12 cellular contexts compared by ENCODE assay signal in genomic region chr1:247386695-247387094, GRCh38. TPM values are rescaled to one million over a fixed set of nuclear protein-coding genes. Genes with fewer than 3 reads are reported as not detected.
DNase-seq lines count a peak whose midpoint lies in the region; ATAC-seq and TF ChIP-seq lines count a peak whose summit lies in the region.
"Had no signal": no experiment of that assay in that cellular context is flagged by ENCODE, and none has a peak within 500 bp of the region (broad histone marks: within the 10 kb centered on the region; RNA-seq: fewer than 3 reads in every experiment).

No MANE protein-coding gene starts in this region.

- H3K36me3 Mint-ChIP-seq in T-helper 17 cell (ENCODE audit: low read depth), result peaks cover 2% of the 10 kb centered on the region
- H3K36me3 Mint-ChIP-seq: immature natural killer cell had no signal

- H3K4me3 Mint-ChIP-seq in T-helper 17 cell, result no peak overlapping the region
- H3K4me3 Mint-ChIP-seq: immature natural killer cell; naive thymus-derived CD4-positive, alpha-beta T cell had no signal

- no peak overlapping the region for H3K4me3 ChIP-seq in fibroblast of pulmonary artery (replicated peaks; ENCODE audit: low read depth, low read length)

- ATAC-seq in T-helper 17 cell (no peak), HG02623 (IDR thresholded peaks at IDR 0.05; ENCODE audit: unreplicated experiment) (no peak)
- ATAC-seq: naive thymus-derived CD4-positive, alpha-beta T cell; sciatic nerve had no signal

- H3K9me3 ChIP-seq in T-helper 17 cell (ENCODE audit: control insufficient read depth, low read length, poor library complexity, severe bottlenecking), result no peaks in the 10 kb centered on the region

- peaks cover 10% of the 10 kb centered on the region for H3K27me3 Mint-ChIP-seq in T-helper 17 cell

- peaks cover 12% of the 10 kb centered on the region for H3K4me1 Mint-ChIP-seq in T-helper 17 cell

- peak overlapping the region; percentile 43 for H3K27ac Mint-ChIP-seq in T-helper 17 cell
- H3K27ac Mint-ChIP-seq: immature natural killer cell; naive thymus-derived CD4-positive, alpha-beta T cell had no signal

- no peak for TF ChIP-seq CTCF in fibroblast of pulmonary artery (IDR thresholded peaks at IDR 0.05; ENCODE audit: low read length, missing control alignments)

- DNase-seq in HT1080 (ENCODE audit: low read depth) (peak; percentile 63), T-helper 17 cell (no peak), fibroblast of pulmonary artery (ENCODE audit: low read depth) (peak; percentile 60), superior temporal gyrus (ENCODE audit: extremely low spot score) (peak; percentile 56), HUDEP-2 (lab: John Stamatoyannopoulos, UW; ENCODE audit: unreplicated experiment in 76 of 76) (no peak), DMS79 (lab: John Stamatoyannopoulos, UW) (no peak)
- DNase-seq: activated CD8-positive, alpha-beta memory T cell treated with anti-CD3 and anti-CD28 coated beads, Interleukin-2, amount 50 U/mL, for 48 hours; immature natural killer cell; KG1; naive thymus-derived CD4-positive, alpha-beta T cell had no signal

RNA-seq across cellular contexts. Expression of gene NLRP3, which starts 29.3 kb away (rescaled TPM):
- total RNA-seq in HT1080 (2014; rRNA removed; shearing (Covaris generic)), result 10.3 TPM in 2 replicates
- polyA plus RNA-seq in HT1080 (2015; cell fraction: cytosol; rRNA removed), result 10.1 and 13.8 TPM in 2 replicates
- polyA plus RNA-seq in HT1080 (2015; cell fraction: nucleus; rRNA removed), result 13.0 and 13.8 TPM in 2 replicates
- total RNA-seq in T-helper 17 cell, result 1 to 10 TPM; 9.2 TPM

RNA-seq across cellular contexts. Expression of gene ZNF496, which starts 55.0 kb away (rescaled TPM):
- 43.8 and 45.4 TPM in 2 replicates for total RNA-seq in HT1080 (2014; rRNA removed; shearing (Covaris generic))
- 36.5 and 45.2 TPM in 2 replicates for polyA plus RNA-seq in HT1080 (2015; cell fraction: cytosol; rRNA removed)
- 40.7 and 41.8 TPM in 2 replicates for polyA plus RNA-seq in HT1080 (2015; cell fraction: nucleus; rRNA removed)
- 1 to 10 TPM; 5.4 to 8.1 TPM for total RNA-seq in T-helper 17 cell

Comparison
In these comparisons a context has a peak if more than half of its experiments do, and no peak if none do; other contexts are left out.
1. DNase-seq: peak in HT1080 (single experiment), fibroblast of pulmonary artery (single experiment) and superior temporal gyrus (single experiment); none in T-helper 17 cell (0 of 3), HUDEP-2 (0 of 76) and DMS79 (single experiment).